Comparison of ENCODE assay signal across 10 cellular contexts in genomic region chr3:11282250-11283125, GRCh38. TPM values are rescaled to one million over a fixed set of nuclear protein-coding genes. Genes with fewer than 3 reads are reported as not detected.
DNase-seq lines count a peak whose midpoint lies in the region; TF ChIP-seq lines count a peak whose summit lies in the region.
"Had no signal": no experiment of that assay in that cellular context is flagged by ENCODE, and none has a peak within 500 bp of the region (broad histone marks: within the 10 kb centered on the region; RNA-seq: fewer than 3 reads in every experiment).

No MANE protein-coding gene starts in this region.

- no peak overlapping the region for H3K27ac Mint-ChIP-seq in type B pancreatic cell

- intact Hi-C loops in dorsolateral prefrontal cortex (cut with DNase I) = loop anchor here (5.0 to 10.0 kb wide), 2 partner anchors 50 to 52 kb away; no protein-coding TSS in a partner anchor

- no peaks in the 10 kb centered on the region for H3K27me3 ChIP-seq in dorsolateral prefrontal cortex

- no peaks in the 10 kb centered on the region for H3K9me3 Mint-ChIP-seq in type B pancreatic cell

- H3K4me3 ChIP-seq in dorsolateral prefrontal cortex = peak overlapping the region in 35 of 59 donors; percentile 1 to 45 (median 19)

- H3K27me3 Mint-ChIP-seq in type B pancreatic cell = no peaks in the 10 kb centered on the region

- peak overlapping the region; percentile 17 to 95 (median 88) for H3K27ac ChIP-seq in dorsolateral prefrontal cortex

- DNase-seq in NCI-H82 (lab: John Stamatoyannopoulos, UW) (peak; percentile 30), NCI-H82 treated with DMSO at 0.1 percent for 48 hours (lab: John Stamatoyannopoulos, UW; ENCODE audit: unreplicated experiment) (no peak), dorsolateral prefrontal cortex (peak; percentile 37 to 89 (median 75)), middle frontal gyrus (ENCODE audit: extremely low spot score, low spot score) (peak; percentile 90), type B pancreatic cell (ENCODE audit: extremely low spot score, unreplicated experiment) (no peak), SHP77 (lab: John Stamatoyannopoulos, UW) (no peak), NCI-H345 treated with DMSO at 0.1 percent for 48 hours (lab: John Stamatoyannopoulos, UW; ENCODE audit: unreplicated experiment) (no peak)
- DNase-seq in activated CD8-positive, alpha-beta memory T cell treated with anti-CD3 and anti-CD28 coated beads for 24 hours = no peak
- DNase-seq: central memory CD4-positive, alpha-beta T cell; NCI-H1092 had no signal

- H3K4me1 Mint-ChIP-seq in type B pancreatic cell (ENCODE audit: unreplicated experiment) = peaks cover 13% of the 10 kb centered on the region

- H3K4me3 Mint-ChIP-seq in type B pancreatic cell = peak overlapping the region; percentile 35

- peaks cover 4% of the 10 kb centered on the region for H3K36me3 Mint-ChIP-seq in type B pancreatic cell

- peak in 11 of 56 donors; percentile 17 to 38 (median 22) for TF ChIP-seq CTCF in dorsolateral prefrontal cortex (IDR thresholded peaks at IDR 0.05 in 54 of 56, conservative IDR thresholded peaks at IDR 0.05 in 2 of 56; ENCODE audit: low read depth in 1 of 56, partially characterized antibody in 56 of 56)
- TF ChIP-seq CTCF in type B pancreatic cell (conservative IDR thresholded peaks at IDR 0.05) = no peak

RNA-seq across cellular contexts. Expression of gene ATG7, which starts 10.3 kb away (rescaled TPM):
- total RNA-seq in dorsolateral prefrontal cortex (10 to 100 TPM; 48.9 to 92.7 (median 70.5) TPM), type B pancreatic cell (ENCODE audit: low replicate concordance) (30.9 and 32.4 TPM in 2 replicates)

Comparison
In these comparisons a context has a peak if more than half of its experiments do, and no peak if none do; other contexts are left out.
1. DNase-seq: peak in NCI-H82 (single experiment), dorsolateral prefrontal cortex (10 of 10) and middle frontal gyrus (single experiment); none in NCI-H82 treated with DMSO at 0.1 percent for 48 hours (single experiment), type B pancreatic cell (single experiment), SHP77 (0 of 2), NCI-H345 treated with DMSO at 0.1 percent for 48 hours (single experiment) and activated CD8-positive, alpha-beta memory T cell treated with anti-CD3 and anti-CD28 coated beads for 24 hours (single experiment).